In genomic region chr19:18802354-18802753, GRCh38 we compare ENCODE assay signal across 25 cellular contexts. TPM values are rescaled to one million over a fixed set of nuclear protein-coding genes. Genes with fewer than 3 reads are reported as not detected.
DNase-seq lines count a peak whose midpoint lies in the region; ATAC-seq and TF ChIP-seq lines count a peak whose summit lies in the region.
"Had no signal": no experiment of that assay in that cellular context is flagged by ENCODE, and none has a peak within 500 bp of the region (broad histone marks: within the 10 kb centered on the region; RNA-seq: fewer than 3 reads in every experiment).

No MANE protein-coding gene starts in this region.

- H3K9me3 ChIP-seq in DND-41 (ENCODE audit: insufficient read depth, low read length, severe bottlenecking): no peaks in the 10 kb centered on the region
- no peaks in the 10 kb centered on the region for H3K9me3 ChIP-seq in H9 (ENCODE audit: control insufficient read depth, low read depth, low read length)
- no peaks in the 10 kb centered on the region for H3K9me3 ChIP-seq in OCI-LY7 (ENCODE audit: low read length)

- peak; percentile 67 for ATAC-seq in DND-41 (ENCODE audit: insufficient read depth, low read depth)
- no peak for ATAC-seq in GM19455 (IDR thresholded peaks at IDR 0.05; ENCODE audit: unreplicated experiment)
- ATAC-seq: activated CD4-positive, alpha-beta T cell treated with anti-CD3 and anti-CD28 coated beads for 36 hours; foreskin keratinocyte; right cardiac atrium had no signal

- H2AFZ ChIP-seq in DND-41 (ENCODE audit: low read depth, low read length) (no peak overlapping the region), H9 (ENCODE audit: low read length) (no peak overlapping the region), OCI-LY7 (ENCODE audit: low read length) (no peak overlapping the region)

- H3K27me3 Mint-ChIP-seq in H9 (ENCODE audit: low read depth): peaks cover 8% of the 10 kb centered on the region

- H3K79me2 ChIP-seq in DND-41 (ENCODE audit: insufficient read depth, low read length): no peaks in the 10 kb centered on the region
- no peaks in the 10 kb centered on the region for H3K79me2 ChIP-seq in H9 (ENCODE audit: insufficient read depth, low read length)
- H3K79me2 ChIP-seq in OCI-LY7 (ENCODE audit: insufficient read depth, low read depth, low read length): no peaks in the 10 kb centered on the region

- no peak overlapping the region for H4K91ac ChIP-seq in H9 (ENCODE audit: insufficient read length, low read depth, low read length)

- H3K9me3 Mint-ChIP-seq in H9: no peaks in the 10 kb centered on the region

- H3K36me3 ChIP-seq in DND-41 (ENCODE audit: insufficient read depth, low read length) (no peaks in the 10 kb centered on the region), OCI-LY7 (ENCODE audit: insufficient read depth, low read length) (no peaks in the 10 kb centered on the region)

- H3K14ac ChIP-seq in H9 (ENCODE audit: insufficient read depth, low read length): no peak overlapping the region

- peak overlapping the region in 1 of 3 experiments; percentile 83; a peak in 1 of 7 replicates for H3K27ac Mint-ChIP-seq in H9
- H3K27ac Mint-ChIP-seq: activated CD4-positive, alpha-beta T cell treated with anti-CD3 and anti-CD28 coated beads for 36 hours; B cell had no signal

- WGBS in H9 (ENCODE audit: extremely low coverage, insufficient read length, low lambda C conversion rate): no CpG with 5 or more reads among the region's 11 CpGs

- no peak overlapping the region for H4K5ac ChIP-seq in H9 (ENCODE audit: insufficient read length, low read depth, low read length)

- H3K27ac ChIP-seq in DND-41 (ENCODE audit: low read length): no peak overlapping the region
- no peak overlapping the region for H3K27ac ChIP-seq in H9 (ENCODE audit: insufficient read length, low read depth, low read length)
- no peak overlapping the region for H3K27ac ChIP-seq in OCI-LY7 (ENCODE audit: low read depth, low read length, poor library complexity, severe bottlenecking)
- H3K27ac ChIP-seq: foreskin keratinocyte had no signal

- no peaks in the 10 kb centered on the region for H3K79me1 ChIP-seq in H9 (ENCODE audit: insufficient read depth, low read depth, low read length, poor library complexity, severe bottlenecking)

- H3T11ph ChIP-seq in H9 (ENCODE audit: low read length): no peak overlapping the region

- no peak overlapping the region for H3K4me3 ChIP-seq in DND-41 (ENCODE audit: low read depth in 1 of 2, low read length in 2 of 2)
- H3K4me3 ChIP-seq in OCI-LY7 (ENCODE audit: low read depth, low read length, poor library complexity, severe bottlenecking): no peak overlapping the region

- DNase-seq in DND-41: peak; percentile 28
- peak; percentile 89 for DNase-seq in H9
- DNase-seq in OCI-LY7 (ENCODE audit: low spot score): peak; percentile 22
- peak; percentile 88 for DNase-seq in iPS-NIHi11 (ENCODE audit: low spot score)
- DNase-seq in pons (ENCODE audit: low spot score): no peak
- no peak for DNase-seq in Kasumi-1 (lab: John Stamatoyannopoulos, UW)
- DNase-seq: activated CD4-positive, alpha-beta T cell treated with anti-CD3 and anti-CD28 coated beads for 36 hours; activated naive CD4-positive, alpha-beta T cell treated with anti-CD3 and anti-CD28 coated beads, Interleukin-2, amount 50 U/mL, for 16 hours; anterior cingulate cortex; caudate nucleus; COR-L47; erythroblast; foreskin keratinocyte; hippocampal formation; mammary epithelial cell; NCI-H1694 treated with DMSO at 0.1 percent for 48 hours; NK-92 treated with Interleukin-12 subunit alpha and Interleukin-12 subunit beta, amount 100 ng/mL, for 24 hours; occipital lobe; stimulated activated CD8-positive, alpha-beta memory T cell treated with anti-CD3 and anti-CD28 coated beads, Interleukin-4, amount 100 ng/mL, for 48 hours had no signal

- H2AK5ac ChIP-seq in H9 (ENCODE audit: insufficient read length, low read length): no peak overlapping the region

- no peaks in the 10 kb centered on the region for H3K4me1 ChIP-seq in DND-41 (ENCODE audit: insufficient read depth, low read length)
- H3K4me1 ChIP-seq in H9 (ENCODE audit: insufficient read depth, low read length): no peaks in the 10 kb centered on the region
- H3K4me1 ChIP-seq in OCI-LY7 (ENCODE audit: insufficient read depth, low read length, poor library complexity, severe bottlenecking): peaks cover 2% of the 10 kb centered on the region
- H3K4me1 ChIP-seq: foreskin keratinocyte had no signal

- no peak overlapping the region for H2BK15ac ChIP-seq in H9 (ENCODE audit: low read depth, low read length)

- intact Hi-C loops in OCI-LY7 (cut with micrococcal nuclease; ENCODE audit: unreplicated experiment): no loop called here

- H3K23me2 ChIP-seq in H9 (ENCODE audit: insufficient read length, low read depth, low read length, poor library complexity, severe bottlenecking): no peaks in the 10 kb centered on the region

- peak overlapping the region; percentile 24 to 34; a peak in 4 of 5 replicates for H3K4me3 Mint-ChIP-seq in H9
- H3K4me3 Mint-ChIP-seq: activated CD4-positive, alpha-beta T cell treated with anti-CD3 and anti-CD28 coated beads for 36 hours; B cell had no signal

- H2BK12ac ChIP-seq in H9 (ENCODE audit: insufficient read length, low read depth, low read length): no peak overlapping the region

- H3K4me1 Mint-ChIP-seq in H9: no peaks in the 10 kb centered on the region; a peak in 1 of 4 replicates
- H3K4me1 Mint-ChIP-seq: activated CD4-positive, alpha-beta T cell treated with anti-CD3 and anti-CD28 coated beads for 36 hours; B cell had no signal

- no peak overlapping the region for H3K4ac ChIP-seq in H9 (ENCODE audit: low read depth, low read length)

- POLR2A ChIA-PET in OCI-LY7 (lab: Charles Lee): no interaction called here

- H3K23ac ChIP-seq in H9 (ENCODE audit: insufficient read length, low read depth, low read length): no peak overlapping the region

- H4K8ac ChIP-seq in H9 (replicated peaks; ENCODE audit: insufficient read length, low read depth, low read length): no peak overlapping the region

- H3K36me3 Mint-ChIP-seq in H9 (ENCODE audit: insufficient read depth in 1 of 3, low read depth in 3 of 3): no peaks in the 10 kb centered on the region

- no peaks in the 10 kb centered on the region for H3K9me2 ChIP-seq in OCI-LY7 (ENCODE audit: insufficient read depth, low read length)

- no peak for TF ChIP-seq CTCF in DND-41 (IDR thresholded peaks at IDR 0.05; ENCODE audit: borderline replicate concordance, extremely low read depth, low read length, poor library complexity, severe bottlenecking)
- no peak for TF ChIP-seq CTCF in H9 (conservative IDR thresholded peaks at IDR 0.05)
- no peak for TF ChIP-seq CTCF in OCI-LY7 (conservative IDR thresholded peaks at IDR 0.05; ENCODE audit: low read length)

- H2BK5ac ChIP-seq in H9 (ENCODE audit: insufficient read length, low read length): no peak overlapping the region

- H3K27me3 ChIP-seq in DND-41 (ENCODE audit: insufficient read depth, low read length, poor library complexity) (no peaks in the 10 kb centered on the region), H9 (ENCODE audit: insufficient read depth, low read length) (peaks cover 13% of the 10 kb centered on the region; the same call in 1 of the 2 replicates)

- H4K20me1 ChIP-seq in DND-41 (ENCODE audit: insufficient read depth, low read length) (no peaks in the 10 kb centered on the region; the same call in 1 of the 2 replicates), H9 (ENCODE audit: control insufficient read depth, insufficient read depth, insufficient read length) (no peaks in the 10 kb centered on the region), OCI-LY7 (ENCODE audit: insufficient read depth, low read length) (no peaks in the 10 kb centered on the region)

- H3K56ac ChIP-seq in H9 (ENCODE audit: insufficient read length, low read depth, low read length): no peak overlapping the region

- H3K18ac ChIP-seq in H9 (ENCODE audit: insufficient read length, low read depth, low read length): peak overlapping the region; percentile 67

- no TSS peak for BruUV-seq in OCI-LY7 (replicated peaks; lab: Mats Ljungman, UMichigan)

- CTCF ChIA-PET in OCI-LY7 (lab: Charles Lee; ENCODE audit: unreplicated experiment): no interaction called here

- H2BK120ac ChIP-seq in H9 (ENCODE audit: low read depth, low read length, poor library complexity, severe bottlenecking): no peak overlapping the region

- no peak overlapping the region for H3K9ac ChIP-seq in DND-41 (ENCODE audit: low read depth, low read length)
- H3K9ac ChIP-seq in H9 (ENCODE audit: extremely low read depth, insufficient read length, low read length): no peak overlapping the region

- H2BK20ac ChIP-seq in H9 (ENCODE audit: low read depth, low read length, poor library complexity, severe bottlenecking): no peak overlapping the region

- no peak overlapping the region for H3K4me2 ChIP-seq in DND-41 (ENCODE audit: insufficient read depth, low read length)
- peak overlapping the region; percentile 13 for H3K4me2 ChIP-seq in H9 (ENCODE audit: insufficient read depth, insufficient read length, low read length)
- H3K4me2 ChIP-seq in OCI-LY7 (ENCODE audit: low read length): no peak overlapping the region

RNA-seq across cellular contexts. Expression of gene COMP, which starts 11.2 kb away (rescaled TPM):
- 0.15 TPM in 1 of 2 replicates, not detected in the other for total RNA-seq in H9 (2021)
- total RNA-seq in OCI-LY7 (2014; rRNA removed; shearing (Covaris generic)): not detected in 2 replicates
- total RNA-seq in OCI-LY7 (2022): not detected in 2 replicates
- total RNA-seq: activated CD4-positive, alpha-beta T cell treated with anti-CD3 and anti-CD28 coated beads for 36 hours; B cell; dermis microvascular lymphatic vessel endothelial cell; foreskin keratinocyte; HT1080; M059J; occipital lobe had no signal

RNA-seq across cellular contexts. Expression of gene UPF1, which starts 29.4 kb away (rescaled TPM):
- total RNA-seq in H9 (2021) (83.3 and 85.4 TPM in 2 replicates), OCI-LY7 (2022) (113 and 122 TPM in 2 replicates)
- 65.2 and 77.2 TPM in 2 replicates for total RNA-seq in OCI-LY7 (2014; rRNA removed; shearing (Covaris generic))

Comparison
In these comparisons a context has a peak if more than half of its experiments do, and no peak if none do; other contexts are left out.
1. DNase-seq: peak in DND-41 (single experiment), H9 (single experiment), OCI-LY7 (single experiment) and iPS-NIHi11 (single experiment); none in pons (single experiment) and Kasumi-1 (0 of 2).